ENCODE assay signal across 8 cellular contexts in the genomic region with DNA sequence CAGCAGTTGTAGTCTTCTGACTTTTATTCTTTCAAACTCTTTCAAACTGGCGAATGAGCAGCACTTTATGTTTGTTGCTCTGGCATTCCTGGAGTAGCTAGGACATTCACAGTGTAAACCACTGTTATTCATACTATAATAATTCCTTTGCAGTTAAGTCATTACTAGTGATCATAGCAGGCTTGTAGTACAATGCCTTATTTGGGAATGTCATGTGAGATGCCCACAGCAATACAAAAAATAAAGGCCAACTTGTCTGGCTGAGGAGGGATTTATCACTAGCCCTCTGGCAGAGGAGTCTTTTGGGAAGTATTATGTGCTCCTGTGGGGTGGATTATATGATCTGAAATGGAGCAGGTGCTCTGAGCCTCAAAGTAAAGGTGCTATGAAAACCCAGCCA.
DNase-seq lines count a peak whose midpoint lies in the region; ATAC-seq and TF ChIP-seq lines count a peak whose summit lies in the region.

No MANE protein-coding gene starts in this region.

- no peak overlapping the region for H2BK120ac ChIP-seq in trophoblast cell (ENCODE audit: insufficient read depth, low read length, poor library complexity)

- no peaks in the 10 kb centered on the region for H3K4me1 Mint-ChIP-seq in natural killer cell

- H4K8ac ChIP-seq in trophoblast cell (ENCODE audit: low read depth, low read length), result no peak overlapping the region

- H3K79me1 ChIP-seq in trophoblast cell (ENCODE audit: low read length), result no peaks in the 10 kb centered on the region

- H3K18ac ChIP-seq in trophoblast cell (ENCODE audit: low read length), result no peak overlapping the region

- no peak overlapping the region for H3K23ac ChIP-seq in trophoblast cell (ENCODE audit: low read length)

- no peaks in the 10 kb centered on the region for H3K79me2 ChIP-seq in trophoblast cell (ENCODE audit: control insufficient read depth, insufficient read depth, low read length, poor library complexity)

- H3K4me3 ChIP-seq in RWPE2 (ENCODE audit: severe bottlenecking) (no peak overlapping the region), foreskin fibroblast (ENCODE audit: low read depth in 1 of 2, low read length in 2 of 2) (no peak overlapping the region), trophoblast cell (ENCODE audit: low read depth, low read length) (no peak overlapping the region)

- no peak for TF ChIP-seq CTCF in RWPE2 (IDR thresholded peaks at IDR 0.05; ENCODE audit: poor library complexity, severe bottlenecking)
- no peak for TF ChIP-seq CTCF in foreskin fibroblast (IDR thresholded peaks at IDR 0.05; ENCODE audit: low read depth, low read length)
- no peak for TF ChIP-seq CTCF in natural killer cell (IDR thresholded peaks at IDR 0.05)

- H3K4ac ChIP-seq in trophoblast cell (ENCODE audit: low read depth, low read length), result no peak overlapping the region

- peaks cover 15% of the 10 kb centered on the region for H3K4me1 ChIP-seq in RWPE2 (ENCODE audit: insufficient read depth, poor library complexity, severe bottlenecking)
- H3K4me1 ChIP-seq in trophoblast cell (ENCODE audit: control insufficient read depth in 1 of 2, insufficient read depth in 2 of 2, low read length in 2 of 2), result no peaks in the 10 kb centered on the region

- WGBS in trophoblast cell (ENCODE audit: extremely low coverage, insufficient coverage, insufficient read length), result no CpG with 5 or more reads among the region's 1 CpG

- H2BK12ac ChIP-seq in trophoblast cell (ENCODE audit: low read length), result no peak overlapping the region

- H4K91ac ChIP-seq in trophoblast cell (ENCODE audit: low read depth, low read length), result no peak overlapping the region

- no peaks in the 10 kb centered on the region for H3K27me3 Mint-ChIP-seq in natural killer cell (ENCODE audit: low read depth in 2 of 2)

- no peaks in the 10 kb centered on the region for H3K36me3 Mint-ChIP-seq in natural killer cell

- H4K12ac ChIP-seq in trophoblast cell (ENCODE audit: low read depth, low read length), result no peak overlapping the region

- no peak overlapping the region for H3K14ac ChIP-seq in trophoblast cell (ENCODE audit: low read length)

- H3K36me3 ChIP-seq in RWPE2 (ENCODE audit: low read depth) (no peaks in the 10 kb centered on the region), trophoblast cell (ENCODE audit: control insufficient read depth in 1 of 2, insufficient read depth in 2 of 2, low read length in 2 of 2) (no peaks in the 10 kb centered on the region)

- no peaks in the 10 kb centered on the region for H3K27me3 ChIP-seq in RWPE2 (ENCODE audit: insufficient read depth, poor library complexity, severe bottlenecking)
- no peaks in the 10 kb centered on the region for H3K27me3 ChIP-seq in trophoblast cell (ENCODE audit: insufficient read depth, low read length)

- H3K27ac ChIP-seq in RWPE2 (ENCODE audit: poor library complexity, severe bottlenecking), result peak overlapping the region; percentile 62
- H3K27ac ChIP-seq in trophoblast cell (ENCODE audit: low read depth, low read length), result peak overlapping the region; percentile 33

- H3K4me2 ChIP-seq in trophoblast cell (ENCODE audit: low read length), result no peak overlapping the region

- H3K27ac Mint-ChIP-seq in natural killer cell, result no peak overlapping the region

- DNase-seq in COLO829 (ENCODE audit: low spot score) (peak; percentile 74), RWPE2 (ENCODE audit: low spot score) (no peak), foreskin fibroblast (peak; percentile 94), trophoblast cell (peak; percentile 50 to 77), natural killer cell (no peak), NCI-H128 (lab: John Stamatoyannopoulos, UW; ENCODE audit: unreplicated experiment) (no peak)
- no peak for DNase-seq in stimulated activated CD4-positive, alpha-beta T cell treated with anti-CD3 and anti-CD28 coated beads, Interleukin-4, amount 100 ng/mL, for 1 hour
- DNase-seq in activated effector memory CD4-positive, alpha-beta T cell treated with anti-CD3 and anti-CD28 coated beads, Interleukin-2, amount 50 U/mL, for 16 hours, result no peak

- ATAC-seq in RWPE2 (ENCODE audit: low read depth) (peak; percentile 99), natural killer cell (no peak)

- H2BK5ac ChIP-seq in trophoblast cell (ENCODE audit: low read depth, low read length, poor library complexity), result peak overlapping the region; percentile 49

- H3K9ac ChIP-seq in trophoblast cell (ENCODE audit: low read length), result no peak overlapping the region

- no peaks in the 10 kb centered on the region for H3K9me3 Mint-ChIP-seq in natural killer cell

- intact Hi-C loops in natural killer cell (cut with micrococcal nuclease), result no loop called here

- H3K9me3 ChIP-seq in RWPE2 (ENCODE audit: severe bottlenecking) (no peaks in the 10 kb centered on the region), trophoblast cell (ENCODE audit: insufficient read depth, low read depth, low read length) (no peaks in the 10 kb centered on the region)

- H3K4me3 Mint-ChIP-seq in natural killer cell, result no peak overlapping the region

- H2AFZ ChIP-seq in trophoblast cell (ENCODE audit: insufficient read depth, low read length, poor library complexity), result no peak overlapping the region

- H2AK5ac ChIP-seq in trophoblast cell (ENCODE audit: low read length), result no peak overlapping the region

Comparison
In these comparisons a context has a peak if more than half of its experiments do, and no peak if none do; other contexts are left out.
1. DNase-seq: peak in COLO829 (single experiment), foreskin fibroblast (2 of 2) and trophoblast cell (2 of 2); none in RWPE2 (single experiment), stimulated activated CD4-positive, alpha-beta T cell treated with anti-CD3 and anti-CD28 coated beads, Interleukin-4, amount 100 ng/mL, for 1 hour (single experiment), activated effector memory CD4-positive, alpha-beta T cell treated with anti-CD3 and anti-CD28 coated beads, Interleukin-2, amount 50 U/mL, for 16 hours (single experiment), natural killer cell (single experiment) and NCI-H128 (single experiment).